ENCODE assay signal across 1 cellular context in genomic region chr2:54967759-54968365, GRCh38.
TF ChIP-seq lines count a peak whose summit lies in the region.

No MANE protein-coding gene starts in this region.

TF ChIP-seq in SK-N-SH treated with all-trans-retinoic acid at 6 μM for 48 hours, 23 proteins besides CTCF, POLR2A, EP300 and RAD21 (continued from another document):
- TF ChIP-seq CSRNP3 (CRISPR knock-in tag; IDR thresholded peaks at IDR 0.05), result no peak
